1 cellular context compared by ENCODE assay signal in genomic region chrX:40373025-40373424, GRCh38.
TF ChIP-seq lines count a peak whose summit lies in the region.

No MANE protein-coding gene starts in this region.

TF ChIP-seq in HepG2, 621 proteins besides CTCF, POLR2A, EP300 and RAD21 (continued from another document):
- peak; percentile 86 for TF ChIP-seq MNT (IDR thresholded peaks at IDR 0.05)
